11 cellular contexts compared by ENCODE assay signal in genomic region chr2:28250006-28250405, GRCh38.
DNase-seq lines count a peak whose midpoint lies in the region; ATAC-seq and TF ChIP-seq lines count a peak whose summit lies in the region.
"Had no signal": no experiment of that assay in that cellular context is flagged by ENCODE, and none has a peak within 500 bp of the region (broad histone marks: within the 10 kb centered on the region; RNA-seq: fewer than 3 reads in every experiment).

No MANE protein-coding gene starts in this region.

- ATAC-seq in HG02973 (IDR thresholded peaks at IDR 0.05; ENCODE audit: unreplicated experiment): no peak

- no peak for TF ChIP-seq EP300 in stomach (IDR thresholded peaks at IDR 0.05)

- H3K36me3 ChIP-seq in SJCRH30: no peaks in the 10 kb centered on the region
- peaks cover 0 to 15% (median 6%) of the 10 kb centered on the region in 4 donors for H3K36me3 ChIP-seq in stomach
- H3K36me3 ChIP-seq: ovary had no signal

- TF ChIP-seq POLR2A in stomach (IDR thresholded peaks at IDR 0.05): no peak

- DNase-seq in 8988T (peak; percentile 38), ELR (ENCODE audit: low read depth) (peak; percentile 97), SJCRH30 (peak; percentile 32 to 37), fibroblast of mammary gland (ENCODE audit: low read depth) (peak; percentile 52), stomach (no peak), T-helper 2 cell (no peak), NCI-H1092 (lab: John Stamatoyannopoulos, UW) (no peak)
- DNase-seq: ovary; stimulated activated CD4-positive, alpha-beta T cell treated with anti-CD3 and anti-CD28 coated beads, Interleukin-4, amount 100 ng/mL, for 24 hours had no signal

- H3K27me3 ChIP-seq in SJCRH30 (no peaks in the 10 kb centered on the region), stomach (no peaks in the 10 kb centered on the region)
- H3K27me3 ChIP-seq: BLaER1, ovary had no signal

- H3K9me3 ChIP-seq in SJCRH30 (replicated peaks) (no peaks in the 10 kb centered on the region), stomach (no peaks in the 10 kb centered on the region)
- H3K9me3 ChIP-seq: BLaER1, ovary had no signal

- 67 to 76% (median 71%) methylated on average over 4 of the region's 4 CpGs for whole genome bisulfite sequencing in stomach, 5 donors

- H3K27ac ChIP-seq in SJCRH30: no peak overlapping the region
- no peak overlapping the region for H3K27ac ChIP-seq in stomach
- H3K27ac ChIP-seq: ovary had no signal

- no peak for TF ChIP-seq CTCF in fibroblast of mammary gland (conservative IDR thresholded peaks at IDR 0.05; ENCODE audit: control insufficient read depth, insufficient read depth, low read depth, low read length)
- no peak for TF ChIP-seq CTCF in stomach (IDR thresholded peaks at IDR 0.05)

- H3K4me3 ChIP-seq in SJCRH30: no peak overlapping the region
- no peak overlapping the region for H3K4me3 ChIP-seq in fibroblast of mammary gland (ENCODE audit: control insufficient read depth, low read depth, low read length)
- no peak overlapping the region for H3K4me3 ChIP-seq in stomach
- H3K4me3 ChIP-seq: BLaER1, ovary had no signal

- intact Hi-C loops in stomach (cut with DNase I; ENCODE audit: low total_unique reads): no loop called here

- H3K4me1 ChIP-seq in SJCRH30 (no peaks in the 10 kb centered on the region), stomach (peaks cover 0 to 24% (median 2%) of the 10 kb centered on the region in 4 donors)

Comparison
In these comparisons a context has a peak if more than half of its experiments do, and no peak if none do; other contexts are left out.
1. DNase-seq: peak in 8988T (single experiment), ELR (single experiment), SJCRH30 (2 of 2) and fibroblast of mammary gland (single experiment); none in stomach (single experiment), T-helper 2 cell (0 of 5) and NCI-H1092 (single experiment).